14 cellular contexts compared by ENCODE assay signal in genomic region chr16:2091722-2092620, GRCh38. TPM values are rescaled to one million over a fixed set of nuclear protein-coding genes. Genes with fewer than 3 reads are reported as not detected.
A peak's percentile ranks its signal among the peaks of the same experiment; 100 is the strongest.
DNase-seq lines count a peak whose midpoint lies in the region; ATAC-seq, FAIRE-seq and TF ChIP-seq lines count a peak whose summit lies in the region.
"Had no signal": no experiment of that assay in that cellular context is flagged by ENCODE, and none has a peak within 500 bp of the region (broad histone marks: within the 10 kb centered on the region; RNA-seq: fewer than 3 reads in every experiment).

No MANE protein-coding gene starts in this region.

- no peak overlapping the region for H3K27ac ChIP-seq in GM23338 (ENCODE audit: low read depth)
- H3K27ac ChIP-seq in astrocyte (ENCODE audit: low read depth, low read length) = no peak overlapping the region
- no peak overlapping the region for H3K27ac ChIP-seq in iPS-18a (ENCODE audit: low read length)
- H3K27ac ChIP-seq in rectal smooth muscle tissue (ENCODE audit: low read depth, low read length) = peak overlapping the region; percentile 81

- H3K4me1 ChIP-seq in GM23338 (ENCODE audit: insufficient read depth) (peaks cover 4% of the 10 kb centered on the region; the same call in 1 of the 2 replicates), astrocyte (ENCODE audit: insufficient read depth, low read length) (peaks cover 11% of the 10 kb centered on the region), iPS-18a (ENCODE audit: control insufficient read depth, low read depth, low read length) (no peaks in the 10 kb centered on the region), rectal smooth muscle tissue (ENCODE audit: control insufficient read depth, insufficient read depth, low read length) (peaks cover 12% of the 10 kb centered on the region)

- H3K9me3 Mint-ChIP-seq in GM23338 = no peaks in the 10 kb centered on the region
- no peaks in the 10 kb centered on the region for H3K9me3 Mint-ChIP-seq in astrocyte (ENCODE audit: unreplicated experiment)
- H3K9me3 Mint-ChIP-seq in activated naive CD4-positive, alpha-beta T cell treated with anti-CD3 and anti-CD28 coated beads, Interleukin-2, amount 10 ng/mL, durations not matched to agents 7 days and 5 days = no peaks in the 10 kb centered on the region
- H3K9me3 Mint-ChIP-seq: stimulated activated effector memory CD8-positive, alpha-beta T cell treated with anti-CD3 and anti-CD28 coated beads, Interleukin-12 subunit alpha, Interleukin-12 subunit beta, amount 100 ng/mL, for 72 hours had no signal

- peaks cover 3% of the 10 kb centered on the region; the same call in 1 of the 3 replicates for H3K36me3 Mint-ChIP-seq in GM23338 (ENCODE audit: low read depth)
- H3K36me3 Mint-ChIP-seq in astrocyte (ENCODE audit: low read depth, unreplicated experiment) = peaks cover 13% of the 10 kb centered on the region
- peaks cover 8% of the 10 kb centered on the region for H3K36me3 Mint-ChIP-seq in activated naive CD4-positive, alpha-beta T cell treated with anti-CD3 and anti-CD28 coated beads, Interleukin-2, amount 10 ng/mL, durations not matched to agents 7 days and 5 days

- H3K27ac Mint-ChIP-seq in GM23338 (no peak overlapping the region), astrocyte (ENCODE audit: unreplicated experiment) (peak overlapping the region; percentile 69)
- H3K27ac Mint-ChIP-seq in activated naive CD4-positive, alpha-beta T cell treated with anti-CD3 and anti-CD28 coated beads, Interleukin-2, amount 10 ng/mL, durations not matched to agents 7 days and 5 days = no peak overlapping the region
- H3K27ac Mint-ChIP-seq: stimulated activated effector memory CD8-positive, alpha-beta T cell treated with anti-CD3 and anti-CD28 coated beads, Interleukin-12 subunit alpha, Interleukin-12 subunit beta, amount 100 ng/mL, for 72 hours; T-helper 17 cell had no signal

- H4K20me1 ChIP-seq in GM23338 (replicated peaks; ENCODE audit: insufficient read depth) = no peaks in the 10 kb centered on the region; the same call in 1 of the 2 replicates
- H4K20me1 ChIP-seq in astrocyte (ENCODE audit: insufficient read depth, low read length) = peaks cover 60% of the 10 kb centered on the region

- peak; percentile 52 for DNase-seq in GM23338 (ENCODE audit: low spot score)
- DNase-seq in astrocyte (ENCODE audit: low read depth) = no peak
- DNase-seq in activated naive CD4-positive, alpha-beta T cell treated with anti-CD3 and anti-CD28 coated beads, Interleukin-2, amount 10 ng/mL, durations not matched to agents 7 days and 5 days = no peak
- DNase-seq in AG20443 (ENCODE audit: low spot score) = no peak
- no peak for DNase-seq in activated CD4-positive, alpha-beta T cell treated with anti-CD3 and anti-CD28 coated beads for 1 hour
- DNase-seq: activated CD4-positive, alpha-beta T cell treated with anti-CD3 and anti-CD28 coated beads, Interleukin-2, amount 50 U/mL, for 1 hour; occipital lobe had no signal

- no peaks in the 10 kb centered on the region for H3K9me2 ChIP-seq in GM23338 (ENCODE audit: insufficient read depth)

- no peak overlapping the region for H2AFZ ChIP-seq in GM23338
- no peak overlapping the region for H2AFZ ChIP-seq in astrocyte (ENCODE audit: low read depth, low read length)

- H3K4me2 ChIP-seq in GM23338 (peak overlapping the region; percentile 83), astrocyte (ENCODE audit: low read length) (peak overlapping the region; percentile 52)

- peak; percentile 21 for ATAC-seq in GM23338
- no peak for ATAC-seq in HG03469 (IDR thresholded peaks at IDR 0.05; ENCODE audit: unreplicated experiment)

- H3K4me3 Mint-ChIP-seq in GM23338 = peak overlapping the region; percentile 54; the same call in 2 of the 3 replicates
- H3K4me3 Mint-ChIP-seq in astrocyte (ENCODE audit: unreplicated experiment) = no peak overlapping the region
- no peak overlapping the region for H3K4me3 Mint-ChIP-seq in activated naive CD4-positive, alpha-beta T cell treated with anti-CD3 and anti-CD28 coated beads, Interleukin-2, amount 10 ng/mL, durations not matched to agents 7 days and 5 days
- H3K4me3 Mint-ChIP-seq: stimulated activated effector memory CD8-positive, alpha-beta T cell treated with anti-CD3 and anti-CD28 coated beads, Interleukin-12 subunit alpha, Interleukin-12 subunit beta, amount 100 ng/mL, for 72 hours; T-helper 17 cell had no signal

- CTCF ChIA-PET in activated naive CD4-positive, alpha-beta T cell treated with anti-CD3 and anti-CD28 coated beads, Interleukin-2, amount 10 ng/mL, durations not matched to agents 7 days and 5 days (lab: Charles Lee) = no interaction called here

- H3K27me3 ChIP-seq in GM23338 (ENCODE audit: insufficient read depth) = no peaks in the 10 kb centered on the region
- no peaks in the 10 kb centered on the region for H3K27me3 ChIP-seq in astrocyte (ENCODE audit: insufficient read depth, low read length)
- no peaks in the 10 kb centered on the region for H3K27me3 ChIP-seq in iPS-18a (ENCODE audit: control insufficient read depth, insufficient read depth, low read length)
- H3K27me3 ChIP-seq in rectal smooth muscle tissue (ENCODE audit: control insufficient read depth, insufficient read depth, low read length) = no peaks in the 10 kb centered on the region

- H3K9ac ChIP-seq in astrocyte (ENCODE audit: low read length) (no peak overlapping the region), iPS-18a (ENCODE audit: low read length) (no peak overlapping the region), rectal smooth muscle tissue (ENCODE audit: low read length) (no peak overlapping the region)

- H3K9me3 ChIP-seq in astrocyte (ENCODE audit: insufficient read depth, low read depth, low read length) (no peaks in the 10 kb centered on the region), iPS-18a (ENCODE audit: control insufficient read depth, low read depth, low read length) (no peaks in the 10 kb centered on the region)

- TF ChIP-seq CTCF in GM23338 (conservative IDR thresholded peaks at IDR 0.05; ENCODE audit: low read depth in 2 of 2) (no peak), astrocyte (IDR thresholded peaks at IDR 0.05; ENCODE audit: insufficient read depth, low read depth, low read length) (no peak)

- FAIRE-seq in astrocyte (lab: Jason Lieb, UNC) = no peak
- FAIRE-seq: bronchial epithelial cell, G401.6 had no signal

- H3F3A ChIP-seq in GM23338 (replicated peaks; ENCODE audit: low read depth) = peaks cover 12% of the 10 kb centered on the region; the same call in 1 of the 2 replicates

- no peaks in the 10 kb centered on the region for H3K4me1 Mint-ChIP-seq in GM23338
- H3K4me1 Mint-ChIP-seq in astrocyte (ENCODE audit: low read depth, unreplicated experiment) = no peaks in the 10 kb centered on the region
- no peaks in the 10 kb centered on the region for H3K4me1 Mint-ChIP-seq in activated naive CD4-positive, alpha-beta T cell treated with anti-CD3 and anti-CD28 coated beads, Interleukin-2, amount 10 ng/mL, durations not matched to agents 7 days and 5 days
- H3K4me1 Mint-ChIP-seq: stimulated activated effector memory CD8-positive, alpha-beta T cell treated with anti-CD3 and anti-CD28 coated beads, Interleukin-12 subunit alpha, Interleukin-12 subunit beta, amount 100 ng/mL, for 72 hours; T-helper 17 cell had no signal

- H3K4me3 ChIP-seq in GM23338 (peak overlapping the region; percentile 58), astrocyte (ENCODE audit: insufficient read depth, low read depth, low read length) (no peak overlapping the region), iPS-18a (ENCODE audit: low read length) (peak overlapping the region; percentile 51), rectal smooth muscle tissue (ENCODE audit: low read length) (peak overlapping the region; percentile 57)

- H3K79me2 ChIP-seq in GM23338 (replicated peaks; ENCODE audit: insufficient read depth) = no peaks in the 10 kb centered on the region
- no peaks in the 10 kb centered on the region for H3K79me2 ChIP-seq in astrocyte (ENCODE audit: insufficient read depth, low read length)

- H3K36me3 ChIP-seq in GM23338 (ENCODE audit: insufficient read depth) (no peaks in the 10 kb centered on the region), astrocyte (ENCODE audit: insufficient read depth, low read length) (no peaks in the 10 kb centered on the region), iPS-18a (ENCODE audit: control insufficient read depth, low read depth, low read length) (peaks cover 9% of the 10 kb centered on the region), rectal smooth muscle tissue (ENCODE audit: control insufficient read depth, insufficient read depth, low read length) (peaks cover 57% of the 10 kb centered on the region)

- H3K27me3 Mint-ChIP-seq in GM23338 (ENCODE audit: insufficient read depth, low read depth, poor library complexity) (peaks cover 17% of the 10 kb centered on the region), astrocyte (ENCODE audit: low read depth, unreplicated experiment) (no peaks in the 10 kb centered on the region)
- H3K27me3 Mint-ChIP-seq in activated naive CD4-positive, alpha-beta T cell treated with anti-CD3 and anti-CD28 coated beads, Interleukin-2, amount 10 ng/mL, durations not matched to agents 7 days and 5 days = no peaks in the 10 kb centered on the region
- H3K27me3 Mint-ChIP-seq: T-helper 17 cell had no signal

TF ChIP-seq in GM23338, 12 proteins besides CTCF, POLR2A, EP300 and RAD21 (continues in another document):
- no peak for TF ChIP-seq ZNF114 (CRISPR knock-in tag; IDR thresholded peaks at IDR 0.05)
- TF ChIP-seq ZNF331 (CRISPR knock-in tag; IDR thresholded peaks at IDR 0.05; ENCODE audit: low read depth) = no peak
- TF ChIP-seq CREB1 (CRISPR knock-in tag; IDR thresholded peaks at IDR 0.05; ENCODE audit: low read depth) = no peak
- TF ChIP-seq STAT1 (IDR thresholded peaks at IDR 0.05; ENCODE audit: unreplicated experiment) = no peak
- TF ChIP-seq POLR2AphosphoS5 (IDR thresholded peaks at IDR 0.05; ENCODE audit: low read depth) = 0 out of 2 replicates have a peak, but pooled peaks have one; percentile 5
- TF ChIP-seq EZH2phosphoT487 (IDR thresholded peaks at IDR 0.05; ENCODE audit: unreplicated experiment) = no peak

RNA-seq across cellular contexts. Expression of gene PKD1, which starts 43.7 kb away (rescaled TPM):
- total RNA-seq in GM23338 (2014; rRNA removed; shearing (Covaris generic)) = 75.5 and 107 TPM in 2 replicates
- polyA plus RNA-seq in GM23338 (2016; fragmentation: Nextera tagmentation; extraction: Ambion mirVana) = 18.5 and 21.1 TPM in 2 replicates
- total RNA-seq in astrocyte = 112 and 128 TPM in 2 replicates

RNA-seq across cellular contexts. Expression of gene TSC2, which starts 44.2 kb away (rescaled TPM):
- total RNA-seq in GM23338 (2014; rRNA removed; shearing (Covaris generic)) = 81.4 and 93.0 TPM in 2 replicates
- 36.3 and 40.5 TPM in 2 replicates for polyA plus RNA-seq in GM23338 (2016; fragmentation: Nextera tagmentation; extraction: Ambion mirVana)
- total RNA-seq in astrocyte = 89.5 and 94.6 TPM in 2 replicates

RNA-seq across cellular contexts. Expression of gene NTHL1, which starts 44.3 kb away (rescaled TPM):
- 84.6 and 97.1 TPM in 2 replicates for total RNA-seq in GM23338 (2014; rRNA removed; shearing (Covaris generic))
- 87.9 and 94.9 TPM in 2 replicates for polyA plus RNA-seq in GM23338 (2016; fragmentation: Nextera tagmentation; extraction: Ambion mirVana)
- 13.2 and 13.7 TPM in 2 replicates for total RNA-seq in astrocyte

RNA-seq across cellular contexts. Expression of gene RAB26, which starts 56.5 kb away (rescaled TPM):
- total RNA-seq in GM23338 (2014; rRNA removed; shearing (Covaris generic)) = 3.7 and 4.1 TPM in 2 replicates
- polyA plus RNA-seq in GM23338 (2016; fragmentation: Nextera tagmentation; extraction: Ambion mirVana) = 8.7 and 11.6 TPM in 2 replicates
- total RNA-seq in astrocyte = 1.2 and 1.4 TPM in 2 replicates
